ENCODE assay signal across 19 cellular contexts in the genomic region with DNA sequence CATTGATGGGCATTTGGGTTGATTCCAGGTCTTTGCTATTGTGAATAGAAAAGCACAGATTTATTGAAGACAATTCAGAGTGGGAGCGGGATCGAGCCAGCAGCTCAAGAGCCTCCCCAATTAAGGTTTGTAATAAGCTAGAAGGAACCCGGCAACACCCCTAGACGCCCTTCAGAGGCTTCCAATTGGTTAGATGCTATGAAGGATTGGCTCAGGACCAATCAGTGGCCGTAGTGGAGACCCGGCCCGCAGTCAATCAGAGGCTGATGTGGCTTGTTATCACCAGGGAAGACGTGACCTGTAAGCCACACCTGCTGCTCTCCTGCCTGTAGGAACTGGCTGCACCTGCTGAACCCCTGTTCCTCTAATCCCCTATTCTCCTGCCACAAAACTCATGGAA. TPM values are rescaled to one million over a fixed set of nuclear protein-coding genes. Genes with fewer than 3 reads are reported as not detected.
A peak's percentile ranks its signal among the peaks of the same experiment; 100 is the strongest.
DNase-seq lines count a peak whose midpoint lies in the region; ATAC-seq and TF ChIP-seq lines count a peak whose summit lies in the region.
"Had no signal": no experiment of that assay in that cellular context is flagged by ENCODE, and none has a peak within 500 bp of the region (broad histone marks: within the 10 kb centered on the region; RNA-seq: fewer than 3 reads in every experiment).

No MANE protein-coding gene starts in this region.

- peak; percentile 25 for DNase-seq in activated effector memory CD4-positive, alpha-beta T cell treated with anti-CD3 and anti-CD28 coated beads, Interleukin-2, amount 50 U/mL, for 16 hours
- DNase-seq in activated effector memory CD4-positive, alpha-beta T cell treated with Interleukin-2 at 50 U/mL for 16 hours, result no peak
- DNase-seq in NCI-H146 (lab: John Stamatoyannopoulos, UW) (peak; percentile 39), body of pancreas (no peak), aorta (peak; percentile 10 to 25), mucosa of gallbladder (ENCODE audit: low spot score) (no peak), caudate nucleus (lab: John Stamatoyannopoulos, UW) (no peak)
- DNase-seq: C1 segment of cervical spinal cord, GF-D8, IMR-90, NCI-H1105 treated with DMSO at 0.1 percent for 48 hours, NCI-H2081, NCI-H2227 treated with DMSO at 0.1 percent for 48 hours, NCI-H524 treated with DMSO at 0.1 percent for 48 hours, PC-3 had no signal

- intact Hi-C loops in body of pancreas (cut with DNase I) (no loop called here), aorta (cut with DNase I) (no loop called here)

- H3K36me3 ChIP-seq in body of pancreas (replicated peaks in 1 of 2; ENCODE audit: insufficient read depth in 1 of 2, low read depth in 2 of 2), result no peaks in the 10 kb centered on the region
- H3K36me3 ChIP-seq in aorta (ENCODE audit: control insufficient read depth in 1 of 2, insufficient read depth in 2 of 2, low read length in 1 of 2), result no peaks in the 10 kb centered on the region

- 53 to 73% methylated on average over 8 of the region's 8 CpGs for WGBS in body of pancreas, 2 donors
- 83 to 84% methylated on average over 8 of the region's 8 CpGs for WGBS in aorta, 2 donors

- H3K9me3 ChIP-seq in body of pancreas, result no peaks in the 10 kb centered on the region
- H3K9me3 ChIP-seq in aorta (ENCODE audit: control insufficient read depth, low read length), result no peaks in the 10 kb centered on the region

- no peak overlapping the region for H3K27ac ChIP-seq in body of pancreas
- no peak overlapping the region for H3K27ac ChIP-seq in aorta (ENCODE audit: low read depth in 1 of 2, low read length in 2 of 2)
- H3K27ac ChIP-seq in caudate nucleus (ENCODE audit: low read depth, low read length), result no peak overlapping the region
- H3K27ac ChIP-seq: RWPE1 had no signal

- H3K4me1 ChIP-seq in body of pancreas (peaks cover 37% of the 10 kb centered on the region), aorta (ENCODE audit: control insufficient read depth in 1 of 2, insufficient read depth in 2 of 2, low read length in 2 of 2) (no peaks in the 10 kb centered on the region)

- TF ChIP-seq POLR2A in body of pancreas (IDR thresholded peaks at IDR 0.05), result no peak

- H3K4me3 ChIP-seq in body of pancreas (no peak overlapping the region), aorta (ENCODE audit: low read length in 2 of 2) (no peak overlapping the region)

- ATAC-seq in body of pancreas (peak; percentile 26), aorta (ENCODE audit: low FRiP score) (no peak)
- ATAC-seq: PC-3 had no signal

- TF ChIP-seq CTCF in body of pancreas (IDR thresholded peaks at IDR 0.05), result no peak

- H3K27me3 ChIP-seq in body of pancreas, result no peaks in the 10 kb centered on the region
- no peaks in the 10 kb centered on the region for H3K27me3 ChIP-seq in aorta (ENCODE audit: control insufficient read depth in 1 of 2, insufficient read depth in 2 of 2, low read length in 1 of 2)

RNA-seq across cellular contexts. Expression of a gene that starts 14.6 kb away (rescaled TPM):
- total RNA-seq in body of pancreas (10 to 100 TPM in 1 of 2 donors, 1 to 10 TPM in 1; 1.3 to 12.5 TPM), aorta (1 to 10 TPM; 1.8 to 3.1 TPM), mucosa of gallbladder (1.5 TPM)
- 1 to 10 TPM in 1 of 2 donors, under 1 TPM in 1; 0.82 to 1.4 TPM for polyA plus RNA-seq in aorta
- total RNA-seq: A673, Daoy, IMR-90, LHCN-M2, PC-3 had no signal
- polyA plus RNA-seq: IMR-90 had no signal

RNA-seq across cellular contexts. Expression of a gene that starts 17.1 kb away (rescaled TPM):
- total RNA-seq in body of pancreas (10 to 100 TPM; 17.9 to 21.8 TPM), aorta (10 to 100 TPM; 27.7 to 39.8 TPM), mucosa of gallbladder (45.9 TPM)
- polyA plus RNA-seq in aorta, result 10 to 100 TPM; 13.3 to 17.3 TPM

RNA-seq across cellular contexts. Expression of a gene that starts 17.4 kb away (rescaled TPM):
- total RNA-seq in body of pancreas, result 10 to 100 TPM in 1 of 2 donors, 1 to 10 TPM in 1; 4.7 to 12.2 TPM
- total RNA-seq in aorta, result 10 to 100 TPM; 13.8 to 43.3 TPM
- 10 to 100 TPM; 11.6 to 24.0 TPM for polyA plus RNA-seq in aorta
- 20.2 TPM for total RNA-seq in mucosa of gallbladder

RNA-seq across cellular contexts. Expression of a gene that starts 49.7 kb away (rescaled TPM):
- total RNA-seq in body of pancreas (under 1 TPM in 1 of 2 donors, not detected in 1; 0.52 TPM), aorta (1 to 10 TPM in 1 of 2 donors, under 1 TPM in 1; 0.84 to 7.2 TPM), mucosa of gallbladder (0.81 TPM)
- under 1 TPM in 1 of 2 donors, not detected in 1; 0.50 TPM for polyA plus RNA-seq in aorta

Comparison
In these comparisons a context has a peak if more than half of its experiments do, and no peak if none do; other contexts are left out.
1. DNase-seq: peak in activated effector memory CD4-positive, alpha-beta T cell treated with anti-CD3 and anti-CD28 coated beads, Interleukin-2, amount 50 U/mL, for 16 hours (single experiment), NCI-H146 (single experiment) and aorta (2 of 2); none in activated effector memory CD4-positive, alpha-beta T cell treated with Interleukin-2 at 50 U/mL for 16 hours (single experiment), body of pancreas (0 of 4), mucosa of gallbladder (single experiment) and caudate nucleus (0 of 61).